Comparison of ENCODE assay signal across 31 cellular contexts in the genomic region with DNA sequence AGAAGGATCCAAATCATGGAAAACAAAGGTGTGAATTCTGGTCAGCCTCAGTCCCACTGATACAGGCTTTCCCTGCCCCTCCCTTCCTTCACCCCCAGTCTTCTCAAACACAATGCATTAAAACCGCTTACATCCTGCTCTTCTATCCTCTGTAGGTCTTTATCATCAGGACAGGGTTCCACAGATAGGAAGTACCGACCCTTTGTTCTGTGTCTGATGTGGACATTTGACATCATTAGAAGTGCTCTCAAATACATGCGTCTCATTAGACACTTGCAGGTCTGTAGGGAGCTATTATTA. TPM values are rescaled to one million over a fixed set of nuclear protein-coding genes. Genes with fewer than 3 reads are reported as not detected.
"Had no signal": no experiment of that assay in that cellular context is flagged by ENCODE, and none has a peak within 500 bp of the region (broad histone marks: within the 10 kb centered on the region; RNA-seq: fewer than 3 reads in every experiment).

No MANE protein-coding gene starts in this region.

- H3K4me1 Mint-ChIP-seq: nephron; stimulated activated effector memory CD8-positive, alpha-beta T cell treated with anti-CD3 and anti-CD28 coated beads, Interleukin-12 subunit alpha, Interleukin-12 subunit beta, amount 100 ng/mL, for 72 hours had no signal

- H3K27ac Mint-ChIP-seq: naive thymus-derived CD4-positive, alpha-beta T cell; nephron; stimulated activated effector memory CD8-positive, alpha-beta T cell treated with anti-CD3 and anti-CD28 coated beads, Interleukin-12 subunit alpha, Interleukin-12 subunit beta, amount 100 ng/mL, for 72 hours had no signal

- H3K9me3 Mint-ChIP-seq: nephron; stimulated activated effector memory CD8-positive, alpha-beta T cell treated with anti-CD3 and anti-CD28 coated beads, Interleukin-12 subunit alpha, Interleukin-12 subunit beta, amount 100 ng/mL, for 72 hours had no signal

- FAIRE-seq: colon, kidney had no signal

- H3K4me3 Mint-ChIP-seq: naive thymus-derived CD4-positive, alpha-beta T cell; nephron; stimulated activated effector memory CD8-positive, alpha-beta T cell treated with anti-CD3 and anti-CD28 coated beads, Interleukin-12 subunit alpha, Interleukin-12 subunit beta, amount 100 ng/mL, for 72 hours had no signal

- DNase-seq: central memory CD4-positive, alpha-beta T cell; effector CD8-positive, alpha-beta T cell; erythroblast; esophagus squamous epithelium; foreskin melanocyte; head of caudate nucleus; kidney; left lung; lower lobe of right lung; naive thymus-derived CD4-positive, alpha-beta T cell; occipital lobe; ovary; posterior cingulate gyrus; psoas muscle; right cardiac atrium; sigmoid colon; stimulated activated CD4-positive, alpha-beta T cell treated with anti-CD3 and anti-CD28 coated beads, Interleukin-2, amount 100 ng/mL, for 24 hours; stimulated activated CD4-positive, alpha-beta T cell treated with anti-CD3 and anti-CD28 coated beads, Interleukin-4, amount 100 ng/mL, for 24 hours; stimulated activated naive CD8-positive, alpha-beta T cell treated with anti-CD3 and anti-CD28 coated beads, Interleukin-15, Interleukin-2, amounts not matched to agents 100 U/mL and 50 U/mL, for 24 hours; upper lobe of right lung; uterus had no signal

- H3K36me3 Mint-ChIP-seq: naive thymus-derived CD4-positive, alpha-beta T cell; stimulated activated effector memory CD8-positive, alpha-beta T cell treated with anti-CD3 and anti-CD28 coated beads, Interleukin-12 subunit alpha, Interleukin-12 subunit beta, amount 100 ng/mL, for 72 hours had no signal

RNA-seq across cellular contexts. Expression of a gene that starts 0.3 kb away (rescaled TPM):
- total RNA-seq: cerebellum; esophagus squamous epithelium; hepatocyte; kidney; left lung; lower lobe of right lung; mucosa of gallbladder; naive thymus-derived CD4-positive, alpha-beta T cell; occipital lobe; ovary; psoas muscle; renal cortical epithelial cell; right cardiac atrium; sigmoid colon; skeletal muscle tissue; thoracic aorta; tibial nerve; upper lobe of right lung; uterus had no signal
- polyA plus RNA-seq: hepatocyte; naive thymus-derived CD4-positive, alpha-beta T cell; ovary; psoas muscle; right cardiac atrium; sigmoid colon had no signal

RNA-seq across cellular contexts. Expression of a gene that starts 12.5 kb away (rescaled TPM):
- total RNA-seq: renal cortical epithelial cell had no signal

RNA-seq across cellular contexts. Expression of a gene that starts 22.9 kb away (rescaled TPM):
- total RNA-seq: cerebellum; esophagus squamous epithelium; hepatocyte; kidney; left lung; lower lobe of right lung; mucosa of gallbladder; naive thymus-derived CD4-positive, alpha-beta T cell; occipital lobe; ovary; psoas muscle; renal cortical epithelial cell; right cardiac atrium; sigmoid colon; skeletal muscle tissue; thoracic aorta; tibial nerve; upper lobe of right lung; uterus had no signal
- polyA plus RNA-seq: hepatocyte; naive thymus-derived CD4-positive, alpha-beta T cell; ovary; right cardiac atrium; sigmoid colon had no signal

RNA-seq across cellular contexts. Expression of a gene that starts 34.1 kb away (rescaled TPM):
- total RNA-seq: renal cortical epithelial cell had no signal
- polyA plus RNA-seq: naive thymus-derived CD4-positive, alpha-beta T cell had no signal
